In genomic region chr10:2881720-2882459, GRCh38 we compare ENCODE assay signal across 24 cellular contexts.
"Had no signal": no experiment of that assay in that cellular context is flagged by ENCODE, and none has a peak within 500 bp of the region (broad histone marks: within the 10 kb centered on the region; RNA-seq: fewer than 3 reads in every experiment).

No MANE protein-coding gene starts in this region.

- H3K79me2 ChIP-seq: hepatocyte had no signal

- H3K4me3 ChIP-seq: gastroesophageal sphincter, hepatocyte, stomach, thyroid gland, upper lobe of right lung had no signal

- H3K4me2 ChIP-seq: hepatocyte had no signal

- ATAC-seq: gastroesophageal sphincter; left cardiac atrium; left ventricle myocardium superior; right cardiac atrium; stimulated activated naive B cell treated with anti-CD40 and anti-IgM and Interleukin-4, amounts not matched to agents 10 μg/mL and 1 μg/mL and 100 μg/mL, for 72 hours; upper lobe of right lung had no signal

- H3K9me3 ChIP-seq: gastroesophageal sphincter, stomach, thyroid gland, upper lobe of right lung had no signal

- H3K4me1 ChIP-seq: gastroesophageal sphincter, stomach, thyroid gland, upper lobe of right lung had no signal

- H3K27me3 ChIP-seq: brain microvascular endothelial cell, hepatocyte, thyroid gland had no signal

- H3K36me3 ChIP-seq: brain microvascular endothelial cell, gastroesophageal sphincter, stomach, thyroid gland, upper lobe of right lung had no signal

- H3K27ac ChIP-seq: brain microvascular endothelial cell, gastroesophageal sphincter, hepatocyte, stomach, thyroid gland, upper lobe of right lung had no signal

- H2AFZ ChIP-seq: hepatocyte had no signal

- DNase-seq: activated CD4-positive, alpha-beta memory T cell treated with anti-CD3 and anti-CD28 coated beads for 36 hours; activated CD4-positive, alpha-beta T cell treated with anti-CD3 and anti-CD28 coated beads, Interleukin-2, amount 10 ng/mL, durations not matched to agents 24 days and 14 days; activated CD4-positive, CD25-positive, alpha-beta regulatory T cell treated with anti-CD3 and anti-CD28 coated beads, Interleukin-2, amount 50 U/mL, for 72 hours; activated CD8-positive, alpha-beta memory T cell treated with anti-CD3 and anti-CD28 coated beads, Interleukin-2, amount 50 U/mL, for 4 hours; activated gamma-delta T cell treated with Interleukin-2 at 50 U/mL for 16 hours; activated naive CD4-positive, alpha-beta T cell treated with anti-CD3 and anti-CD28 coated beads, Interleukin-2, amount 50 U/mL, for 16 hours; activated T-cell treated with anti-CD3 and anti-CD28 coated beads, Interleukin-2, amount 50 U/mL, for 1 hour; amniotic stem cell; brain microvascular endothelial cell; caudate nucleus; cortex of kidney; left cardiac atrium; left ventricle myocardium superior; naive B cell; right cardiac atrium; stimulated activated CD4-positive, alpha-beta T cell treated with anti-CD3 and anti-CD28 coated beads, Interleukin-15, amount 100 ng/mL, for 24 hours; stimulated activated CD4-positive, alpha-beta T cell treated with anti-CD3 and anti-CD28 coated beads, Interleukin-2, amount 100 ng/mL, for 24 hours; stimulated activated naive B cell treated with anti-CD40 and anti-IgM and Interleukin-4, amounts not matched to agents 10 μg/mL and 1 μg/mL and 100 μg/mL, for 72 hours; stomach; T-helper 9 cell; thyroid gland; upper lobe of right lung had no signal
